8 cellular contexts compared by ENCODE assay signal in the genomic region with DNA sequence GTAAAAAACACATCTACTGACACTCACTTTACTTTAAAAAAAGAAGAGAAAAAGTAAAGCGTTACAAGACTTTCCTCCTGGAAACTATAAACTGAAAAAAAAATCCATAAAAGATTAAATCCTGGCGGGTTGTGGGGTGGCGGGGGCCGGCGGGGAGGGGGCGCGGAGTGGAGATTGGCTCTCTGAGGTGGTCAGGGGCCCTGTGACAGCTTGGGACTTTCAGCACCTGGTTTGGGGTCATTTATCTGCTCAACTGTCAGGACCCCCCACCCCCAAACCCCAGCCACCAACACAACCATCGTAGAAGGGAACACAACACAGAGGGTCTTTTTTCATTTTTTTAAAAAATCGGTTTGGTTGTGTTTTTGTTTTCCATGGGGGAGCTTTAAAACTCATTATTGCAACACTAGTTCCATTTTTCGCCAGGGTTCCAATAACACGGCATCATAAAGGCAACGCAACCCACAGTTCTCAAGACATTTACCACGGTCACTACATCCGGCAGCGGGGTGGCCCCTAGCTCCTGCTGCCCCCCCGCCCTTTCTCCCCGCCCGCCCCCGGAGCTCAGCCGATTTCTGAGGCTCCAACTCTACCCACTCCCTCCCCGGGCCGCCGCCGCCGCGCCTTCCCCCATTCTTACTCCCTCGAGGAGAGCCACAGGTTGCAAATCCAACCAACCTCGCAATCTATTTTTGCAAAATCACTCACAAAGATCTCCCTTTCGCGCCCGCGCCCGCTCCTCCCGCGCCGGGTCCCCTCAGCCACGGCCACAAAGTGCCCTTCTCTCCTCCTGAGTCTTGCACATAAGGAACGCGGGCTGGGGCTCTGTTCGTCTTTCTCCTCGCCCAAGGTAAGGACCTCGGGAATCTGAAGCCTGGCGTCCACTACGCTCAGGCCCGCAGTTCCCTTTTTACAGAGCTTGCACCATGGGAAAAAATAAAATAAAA. TPM values are rescaled to one million over a fixed set of nuclear protein-coding genes. Genes with fewer than 3 reads are reported as not detected.
DNase-seq lines count a peak whose midpoint lies in the region; ATAC-seq, FAIRE-seq and TF ChIP-seq lines count a peak whose summit lies in the region.

No MANE protein-coding gene starts in this region.

- H3K4me1 ChIP-seq in HUES48 (ENCODE audit: control insufficient read depth, insufficient read depth, low read length) (peaks cover 34% of the 10 kb centered on the region), HepG2 (ENCODE audit: insufficient read depth, low read length) (peaks cover 40% of the 10 kb centered on the region)

- FAIRE-seq in HepG2 (lab: Jason Lieb, UNC), result no peak

- H3K36me3 Mint-ChIP-seq in activated B cell treated with CpG ODN at 0.5 μM for 24 hours (ENCODE audit: low read depth), result peaks cover 26% of the 10 kb centered on the region

- in situ Hi-C loops in HepG2 (cut with HindIII; ENCODE audit: extremely low pct_ligation_motif_present, low pct_unique_long_range_greater_than_20kb), result loop anchor here (5.0 to 25.0 kb wide), 9 partner anchors 261 to 1401 kb away; no protein-coding TSS in a partner anchor

- intact Hi-C loops in activated B cell treated with CpG ODN at 0.5 μM for 24 hours (cut with micrococcal nuclease), result loop anchor here (1.0 to 10.0 kb wide), 6 partner anchors 501 to 921 kb away; no protein-coding TSS in a partner anchor
- intact Hi-C loops in HepG2 (cut with micrococcal nuclease; ENCODE audit: unreplicated experiment), result loop anchor here (2.0 to 10.0 kb wide), 5 partner anchors 429 to 1301 kb away; no protein-coding TSS in a partner anchor

- 2% methylated on average over 45 of the region's 45 CpGs for WGBS in HepG2 (ENCODE audit: low lambda C conversion rate)

- H3K27ac Mint-ChIP-seq in activated B cell treated with CpG ODN at 0.5 μM for 24 hours, result peak overlapping the region; percentile 98

- TF ChIP-seq RAD21 in HepG2 (CRISPR knock-in tag; IDR thresholded peaks at IDR 0.05), result no peak

- H3K4me3 ChIP-seq in AG04450 (ENCODE audit: low read depth, low read length) (peak overlapping the region; percentile 89), HUES48 (ENCODE audit: low read depth, low read length) (peak overlapping the region; percentile 83), choroid plexus epithelial cell (ENCODE audit: low read depth, low read length) (peak overlapping the region; percentile 97), HepG2 (replicated peaks in 1 of 3; ENCODE audit: insufficient read depth in 1 of 3, low read depth in 2 of 3, low read length in 3 of 3) (peak overlapping the region; percentile 98 to 100 (median 99))

- TF ChIP-seq CTCF in AG04450 (IDR thresholded peaks at IDR 0.05; ENCODE audit: low read depth, low read length), result no peak
- no peak for TF ChIP-seq CTCF in activated B cell treated with CpG ODN at 0.5 μM for 24 hours (IDR thresholded peaks at IDR 0.05)
- no peak for TF ChIP-seq CTCF in choroid plexus epithelial cell (conservative IDR thresholded peaks at IDR 0.05; ENCODE audit: low read depth, low read length)
- no peak for TF ChIP-seq CTCF in HepG2 (CRISPR knock-in tag; IDR thresholded peaks at IDR 0.05)

- POLR2A ChIA-PET in AG04450 (lab: Yijun Ruan, JAX) (interaction anchor here (1.0 to 2.1 kb wide), 3 partner anchors 410 to 527 kb away, joined by 3 to 4 read pairs (median 3); no protein-coding TSS in a partner anchor), activated B cell treated with CpG ODN at 0.5 μM for 24 hours (lab: Charles Lee) (interaction anchor here (0.6 to 8.4 kb wide), 52 partner anchors 109 to 1211 kb away, joined by 3 to 94 read pairs (median 4); a partner anchor contains a TSS), HepG2 (lab: Yijun Ruan, JAX) (interaction anchor here (1.0 to 2.3 kb wide), 10 partner anchors 200 to 1211 kb away, joined by 3 to 18 read pairs (median 4); no protein-coding TSS in a partner anchor)

- H3K36me3 ChIP-seq in HUES48 (ENCODE audit: control insufficient read depth, insufficient read depth, low read length), result no peaks in the 10 kb centered on the region
- H3K36me3 ChIP-seq in HepG2 (replicated peaks in 1 of 2; ENCODE audit: control insufficient read depth in 1 of 2, insufficient read depth in 2 of 2, low read length in 2 of 2), result no peaks in the 10 kb centered on the region; a peak in 2 of 5 replicates

- no peak for DNase-seq in AG04450 (ENCODE audit: low read depth, low spot score)
- DNase-seq in activated B cell treated with CpG ODN at 0.5 μM for 24 hours, result peak; percentile 36
- peak; percentile 77 for DNase-seq in choroid plexus epithelial cell (ENCODE audit: low read depth)
- DNase-seq in HepG2 (ENCODE audit: low spot score), result no peak
- peak; percentile 71 for DNase-seq in stimulated activated CD4-positive, alpha-beta T cell treated with anti-CD3 and anti-CD28 coated beads, Interleukin-4, amount 100 ng/mL, for 1 hour
- no peak for DNase-seq in cortex of kidney (lab: John Stamatoyannopoulos, UW)
- no peak for DNase-seq in 8988T

- CTCF ChIA-PET in AG04450 (lab: Charles Lee), result interaction anchor here (0.6 to 6.5 kb wide), 11 partner anchors 434 to 1399 kb away, joined by 3 to 96 read pairs (median 4); no protein-coding TSS in a partner anchor
- CTCF ChIA-PET in activated B cell treated with CpG ODN at 0.5 μM for 24 hours (lab: Charles Lee), result interaction anchor here (0.5 to 2.8 kb wide), 13 partner anchors 220 to 1298 kb away, joined by 3 to 54 read pairs (median 3); no protein-coding TSS in a partner anchor
- CTCF ChIA-PET in HepG2 (lab: Yijun Ruan, JAX; ENCODE audit: low intra/inter-chr PET ratio, low total read pairs), result no interaction called here

- H3K4me1 Mint-ChIP-seq in activated B cell treated with CpG ODN at 0.5 μM for 24 hours, result peaks cover 76% of the 10 kb centered on the region

- no TSS peak for BruUV-seq in HepG2 (replicated peaks; lab: Mats Ljungman, UMichigan)

- H3K9me3 ChIP-seq in AG04450 (ENCODE audit: control insufficient read depth, insufficient read depth, low read length) (no peaks in the 10 kb centered on the region), HUES48 (ENCODE audit: control insufficient read depth, insufficient read depth, low read length) (no peaks in the 10 kb centered on the region), HepG2 (ENCODE audit: low read length) (no peaks in the 10 kb centered on the region)

- peaks cover 82% of the 10 kb centered on the region for H3K79me2 ChIP-seq in HepG2 (ENCODE audit: insufficient read depth, low read length)

- no peaks in the 10 kb centered on the region for H3K9me3 Mint-ChIP-seq in activated B cell treated with CpG ODN at 0.5 μM for 24 hours

- H3K4me2 ChIP-seq in HepG2 (ENCODE audit: low read depth, low read length), result peak overlapping the region; percentile 95

- ATAC-seq in activated B cell treated with CpG ODN at 0.5 μM for 24 hours (ENCODE audit: low read depth) (no peak), HepG2 (no peak)

- H2AFZ ChIP-seq in HepG2 (ENCODE audit: low read length), result no peak overlapping the region

- no peaks in the 10 kb centered on the region for H3K27me3 ChIP-seq in AG04450 (ENCODE audit: control insufficient read depth, insufficient read depth, low read length)
- H3K27me3 ChIP-seq in HUES48 (ENCODE audit: control insufficient read depth, insufficient read depth, low read length), result peaks cover 27% of the 10 kb centered on the region
- peaks cover 0 to 5% of the 10 kb centered on the region in 2 experiments; a peak in 1 of 5 replicates for H3K27me3 ChIP-seq in HepG2 (ENCODE audit: control insufficient read depth in 1 of 2, insufficient read depth in 2 of 2, low read length in 2 of 2)

- peak overlapping the region; percentile 98 for H3K4me3 Mint-ChIP-seq in activated B cell treated with CpG ODN at 0.5 μM for 24 hours

- H3K27me3 Mint-ChIP-seq in activated B cell treated with CpG ODN at 0.5 μM for 24 hours, result no peaks in the 10 kb centered on the region

- H3K27ac ChIP-seq in AG04450 (ENCODE audit: low read depth, low read length) (peak overlapping the region; percentile 99), HUES48 (ENCODE audit: low read depth, low read length) (no peak overlapping the region), HepG2 (ENCODE audit: extremely low read length, insufficient read depth, low read length) (peak overlapping the region; percentile 100)

- peak overlapping the region; percentile 100 for H3K9ac ChIP-seq in HUES48 (ENCODE audit: low read depth, low read length)
- peak overlapping the region; percentile 99 for H3K9ac ChIP-seq in HepG2 (ENCODE audit: insufficient read depth, low read depth, low read length)

- peak in 1 of 2 experiments; percentile 20; a peak in 1 of 4 replicates for TF ChIP-seq POLR2A in HepG2 (IDR thresholded peaks at IDR 0.05; ENCODE audit: insufficient read depth in 1 of 2, low read depth in 2 of 2, low read length in 2 of 2)

- peaks cover 57% of the 10 kb centered on the region for H4K20me1 ChIP-seq in HepG2 (ENCODE audit: insufficient read depth, low read length)

- TF ChIP-seq EP300 in HepG2 (IDR thresholded peaks at IDR 0.05; ENCODE audit: low read depth in 2 of 2, low read length in 2 of 2), result no peak
- TF ChIP-seq EP300 in HepG2 (CRISPR knock-in tag; IDR thresholded peaks at IDR 0.05; ENCODE audit: borderline replicate concordance), result no peak

RNA-seq across cellular contexts. Expression of a gene that starts 1.8 kb away (rescaled TPM):
- polyA plus RNA-seq in AG04450 (2011; rRNA removed), result 12.8 and 19.2 TPM in 2 replicates
- 38.5 and 41.9 TPM in 2 replicates for polyA minus RNA-seq in AG04450 (2011; rRNA and poly(A)+ RNA removed)
- total RNA-seq in activated B cell treated with CpG ODN at 0.5 μM for 24 hours, result 100 and 112 TPM in 2 replicates
- total RNA-seq in HepG2 (2016; rRNA removed; fragmentation: Illumina TruSeq; extraction: Trizol), result 20.3 and 21.2 TPM in 2 replicates
- 5.3 and 5.8 TPM in 2 replicates for total RNA-seq in HepG2 (2016; cell fraction: cytosol; rRNA removed; fragmentation: Illumina TruSeq; extraction: Trizol; ENCODE audit: low read depth)
- total RNA-seq in HepG2 (2016; cell fraction: insoluble cytoplasmic fraction; rRNA removed; fragmentation: Illumina TruSeq; extraction: Trizol), result 12.4 and 21.0 TPM in 2 replicates
- total RNA-seq in HepG2 (2016; cell fraction: membrane; rRNA removed; fragmentation: Illumina TruSeq; extraction: Trizol), result 8.3 and 11.0 TPM in 2 replicates
- 25.9 and 29.9 TPM in 2 replicates for total RNA-seq in HepG2 (2016; cell fraction: nucleus; rRNA removed; fragmentation: Illumina TruSeq; extraction: Trizol)
- 53.7 and 67.5 TPM in 2 replicates for polyA plus RNA-seq in HepG2 (2011; rRNA removed)
- 18.9 and 19.0 TPM in 2 replicates for polyA plus RNA-seq in HepG2 (2011; cell fraction: cytosol; rRNA removed)
- 286 and 355 TPM in 2 replicates for polyA plus RNA-seq in HepG2 (2011; cell fraction: nucleus; rRNA removed)
- 95.9 and 236 TPM in 2 replicates for polyA plus RNA-seq in HepG2 (2012)
- 1.1 and 1.4 TPM in 2 replicates for polyA plus RNA-seq in HepG2 (2016; cell fraction: cytosol; fragmentation: Illumina TruSeq; extraction: Trizol; ENCODE audit: low read depth)
- polyA plus RNA-seq in HepG2 (2016; cell fraction: insoluble cytoplasmic fraction; fragmentation: Illumina TruSeq; extraction: Trizol; ENCODE audit: low read depth), result 19.4 and 26.5 TPM in 2 replicates
- polyA plus RNA-seq in HepG2 (2016; cell fraction: membrane; fragmentation: Illumina TruSeq; extraction: Trizol; ENCODE audit: low read depth), result 3.5 and 4.8 TPM in 2 replicates
- 95.1 and 111 TPM in 2 replicates for polyA plus RNA-seq in HepG2 (2016; cell fraction: nucleus; fragmentation: Illumina TruSeq; extraction: Trizol; ENCODE audit: insufficient read depth, low read depth)
- polyA minus RNA-seq in HepG2 (2011; rRNA and poly(A)+ RNA removed; ENCODE audit: low replicate concordance), result 16.4 and 68.3 TPM in 2 replicates
- polyA minus RNA-seq in HepG2 (2011; cell fraction: cytosol; rRNA and poly(A)+ RNA removed), result 22.3 and 35.5 TPM in 2 replicates
- 81.2 and 114 TPM in 2 replicates for polyA minus RNA-seq in HepG2 (2011; cell fraction: nucleus; rRNA and poly(A)+ RNA removed)

RNA-seq across cellular contexts. Expression of a gene that starts 41.1 kb away (rescaled TPM):
- not detected in 2 replicates for polyA plus RNA-seq in AG04450 (2011; rRNA removed)
- not detected in 2 replicates for polyA minus RNA-seq in AG04450 (2011; rRNA and poly(A)+ RNA removed)
- total RNA-seq in activated B cell treated with CpG ODN at 0.5 μM for 24 hours, result not detected in 2 replicates
- not detected in 2 replicates for total RNA-seq in HepG2 (2016; rRNA removed; fragmentation: Illumina TruSeq; extraction: Trizol)
- not detected in 2 replicates for total RNA-seq in HepG2 (2016; cell fraction: cytosol; rRNA removed; fragmentation: Illumina TruSeq; extraction: Trizol; ENCODE audit: low read depth)
- total RNA-seq in HepG2 (2016; cell fraction: insoluble cytoplasmic fraction; rRNA removed; fragmentation: Illumina TruSeq; extraction: Trizol), result not detected in 2 replicates
- total RNA-seq in HepG2 (2016; cell fraction: membrane; rRNA removed; fragmentation: Illumina TruSeq; extraction: Trizol), result not detected in 2 replicates
- total RNA-seq in HepG2 (2016; cell fraction: nucleus; rRNA removed; fragmentation: Illumina TruSeq; extraction: Trizol), result not detected in 2 replicates
- not detected in 2 replicates for polyA plus RNA-seq in HepG2 (2011; rRNA removed)
- not detected in 2 replicates for polyA plus RNA-seq in HepG2 (2011; cell fraction: cytosol; rRNA removed)
- polyA plus RNA-seq in HepG2 (2011; cell fraction: nucleus; rRNA removed), result not detected in 2 replicates
- polyA plus RNA-seq in HepG2 (2012), result not detected in 2 replicates
- polyA plus RNA-seq in HepG2 (2016; cell fraction: cytosol; fragmentation: Illumina TruSeq; extraction: Trizol; ENCODE audit: low read depth), result not detected in 2 replicates
- polyA plus RNA-seq in HepG2 (2016; cell fraction: insoluble cytoplasmic fraction; fragmentation: Illumina TruSeq; extraction: Trizol; ENCODE audit: low read depth), result not detected in 2 replicates
- not detected in 2 replicates for polyA plus RNA-seq in HepG2 (2016; cell fraction: membrane; fragmentation: Illumina TruSeq; extraction: Trizol; ENCODE audit: low read depth)
- not detected in 2 replicates for polyA plus RNA-seq in HepG2 (2016; cell fraction: nucleus; fragmentation: Illumina TruSeq; extraction: Trizol; ENCODE audit: insufficient read depth, low read depth)
- 0.19 TPM in 1 of 2 replicates, not detected in the other for polyA minus RNA-seq in HepG2 (2011; rRNA and poly(A)+ RNA removed; ENCODE audit: low replicate concordance)
- not detected in 2 replicates for polyA minus RNA-seq in HepG2 (2011; cell fraction: cytosol; rRNA and poly(A)+ RNA removed)
- polyA minus RNA-seq in HepG2 (2011; cell fraction: nucleus; rRNA and poly(A)+ RNA removed), result not detected in 2 replicates

Comparison
In these comparisons a context has a peak if more than half of its experiments do, and no peak if none do; other contexts are left out.
1. DNase-seq: peak in activated B cell treated with CpG ODN at 0.5 μM for 24 hours (single experiment), choroid plexus epithelial cell (single experiment) and stimulated activated CD4-positive, alpha-beta T cell treated with anti-CD3 and anti-CD28 coated beads, Interleukin-4, amount 100 ng/mL, for 1 hour (single experiment); none in AG04450 (single experiment), HepG2 (single experiment), cortex of kidney (single experiment) and 8988T (single experiment).
2. Peak in every context shown above with its lines, with median percentiles within 50 percentile points of each other: H3K4me3 ChIP-seq.